In the genomic region with DNA sequence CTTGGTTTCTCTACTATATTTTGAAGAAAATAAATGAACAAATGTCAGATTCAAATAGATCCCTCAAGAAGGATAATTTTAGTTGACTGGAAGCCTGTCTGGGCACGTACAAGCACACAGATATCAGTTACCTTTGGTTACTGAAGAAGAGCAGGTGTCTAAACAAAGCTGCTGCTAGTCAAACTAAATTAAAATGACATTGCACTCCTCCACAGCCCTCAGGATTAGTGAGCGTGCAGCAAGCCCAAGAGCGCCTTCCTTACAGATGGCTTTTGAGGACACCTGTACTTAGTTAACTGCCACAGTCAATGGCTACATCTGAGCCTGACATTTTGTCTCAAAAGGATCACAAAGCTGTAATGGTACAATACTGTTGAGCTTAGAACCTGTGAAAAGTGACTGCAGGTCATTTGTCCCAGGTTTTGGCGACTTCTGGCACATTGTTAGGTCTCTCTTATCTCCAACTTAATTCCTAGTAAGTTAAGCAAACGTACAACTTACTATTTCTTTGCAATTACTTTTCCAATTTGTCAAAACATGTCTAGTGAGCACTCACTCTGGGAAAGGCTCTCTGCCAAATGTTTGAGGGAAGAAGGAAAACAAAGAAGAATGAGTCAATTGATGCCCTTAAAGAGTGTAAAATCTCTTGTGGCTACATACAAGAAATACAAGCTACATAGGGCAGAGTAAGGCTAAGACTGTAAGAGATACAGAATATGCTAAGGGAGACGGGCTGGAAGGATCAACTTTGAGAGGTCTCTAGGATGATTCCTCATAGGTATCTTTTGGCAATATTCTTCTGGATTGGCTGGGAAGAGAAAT, we compare ENCODE assay signal across 1 cellular context.
TF ChIP-seq lines count a peak whose summit lies in the region.

No MANE protein-coding gene starts in this region.

TF ChIP-seq in HepG2, 621 proteins besides CTCF, POLR2A, EP300 and RAD21 (continued from another document):
- TF ChIP-seq, protein P1, sequence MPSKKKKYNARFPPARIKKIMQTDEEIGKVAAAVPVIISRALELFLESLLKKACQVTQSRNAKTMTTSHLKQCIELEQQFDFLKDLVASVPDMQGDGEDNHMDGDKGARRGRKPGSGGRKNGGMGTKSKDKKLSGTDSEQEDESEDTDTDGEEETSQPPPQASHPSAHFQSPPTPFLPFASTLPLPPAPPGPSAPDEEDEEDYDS (CRISPR knock-in tag; IDR thresholded peaks at IDR 0.05), result no peak
- TF ChIP-seq ZZZ3 (CRISPR knock-in tag; IDR thresholded peaks at IDR 0.05; ENCODE audit: borderline replicate concordance) (no peak), NCOA5 (CRISPR knock-in tag; IDR thresholded peaks at IDR 0.05) (no peak), PHF20 (CRISPR knock-in tag; IDR thresholded peaks at IDR 0.05) (no peak), HNF4A (CRISPR knock-in tag; IDR thresholded peaks at IDR 0.05) (no peak), SMC3 (IDR thresholded peaks at IDR 0.05; ENCODE audit: low read length) (no peak), NR2C2 (CRISPR knock-in tag; IDR thresholded peaks at IDR 0.05; ENCODE audit: borderline replicate concordance) (no peak), ZNF44 (CRISPR knock-in tag; IDR thresholded peaks at IDR 0.05) (no peak), ZNF672 (CRISPR knock-in tag; IDR thresholded peaks at IDR 0.05) (no peak), ZNF431 (CRISPR knock-in tag; IDR thresholded peaks at IDR 0.05; ENCODE audit: borderline replicate concordance, low read depth) (no peak), NR3C1 (CRISPR knock-in tag; IDR thresholded peaks at IDR 0.05) (no peak), DMAP1 (CRISPR knock-in tag; IDR thresholded peaks at IDR 0.05) (no peak), LCORL (IDR thresholded peaks at IDR 0.05) (no peak), LCORL (CRISPR knock-in tag; IDR thresholded peaks at IDR 0.05) (no peak)
- TF ChIP-seq, protein P2, sequence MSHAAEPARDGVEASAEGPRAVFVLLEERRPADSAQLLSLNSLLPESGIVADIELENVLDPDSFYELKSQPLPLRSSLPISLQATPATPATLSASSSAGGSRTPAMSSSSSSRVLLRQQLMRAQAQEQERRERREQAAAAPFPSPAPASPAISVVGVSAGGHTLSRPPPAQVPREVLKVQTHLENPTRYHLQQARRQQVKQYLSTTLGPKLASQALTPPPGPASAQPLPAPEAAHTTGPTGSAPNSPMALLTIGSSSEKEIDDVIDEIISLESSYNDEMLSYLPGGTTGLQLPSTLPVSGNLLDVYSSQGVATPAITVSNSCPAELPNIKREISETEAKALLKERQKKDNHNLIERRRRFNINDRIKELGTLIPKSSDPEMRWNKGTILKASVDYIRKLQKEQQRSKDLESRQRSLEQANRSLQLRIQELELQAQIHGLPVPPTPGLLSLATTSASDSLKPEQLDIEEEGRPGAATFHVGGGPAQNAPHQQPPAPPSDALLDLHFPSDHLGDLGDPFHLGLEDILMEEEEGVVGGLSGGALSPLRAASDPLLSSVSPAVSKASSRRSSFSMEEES (CRISPR knock-in tag; IDR thresholded peaks at IDR 0.05), result no peak
- TF ChIP-seq, protein P3, sequence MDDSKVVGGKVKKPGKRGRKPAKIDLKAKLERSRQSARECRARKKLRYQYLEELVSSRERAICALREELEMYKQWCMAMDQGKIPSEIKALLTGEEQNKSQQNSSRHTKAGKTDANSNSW (CRISPR knock-in tag; IDR thresholded peaks at IDR 0.05; ENCODE audit: borderline replicate concordance), result no peak
- TF ChIP-seq, protein P4, sequence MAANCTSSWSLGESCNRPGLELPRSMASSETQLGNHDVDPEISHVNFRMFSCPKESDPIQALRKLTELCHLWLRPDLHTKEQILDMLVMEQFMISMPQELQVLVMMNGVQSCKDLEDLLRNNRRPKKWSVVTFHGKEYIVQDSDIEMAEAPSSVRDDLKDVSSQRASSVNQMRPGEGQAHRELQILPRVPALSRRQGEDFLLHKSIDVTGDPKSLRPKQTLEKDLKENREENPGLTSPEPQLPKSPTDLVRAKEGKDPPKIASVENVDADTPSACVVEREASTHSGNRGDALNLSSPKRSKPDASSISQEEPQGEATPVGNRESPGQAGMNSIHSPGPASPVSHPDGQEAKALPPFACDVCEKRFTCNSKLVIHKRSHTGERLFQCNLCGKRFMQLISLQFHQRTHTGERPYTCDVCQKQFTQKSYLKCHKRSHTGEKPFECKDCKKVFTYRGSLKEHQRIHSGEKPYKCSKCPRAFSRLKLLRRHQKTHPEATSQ (CRISPR knock-in tag; IDR thresholded peaks at IDR 0.05; ENCODE audit: borderline replicate concordance), result no peak
- TF ChIP-seq, protein P5, sequence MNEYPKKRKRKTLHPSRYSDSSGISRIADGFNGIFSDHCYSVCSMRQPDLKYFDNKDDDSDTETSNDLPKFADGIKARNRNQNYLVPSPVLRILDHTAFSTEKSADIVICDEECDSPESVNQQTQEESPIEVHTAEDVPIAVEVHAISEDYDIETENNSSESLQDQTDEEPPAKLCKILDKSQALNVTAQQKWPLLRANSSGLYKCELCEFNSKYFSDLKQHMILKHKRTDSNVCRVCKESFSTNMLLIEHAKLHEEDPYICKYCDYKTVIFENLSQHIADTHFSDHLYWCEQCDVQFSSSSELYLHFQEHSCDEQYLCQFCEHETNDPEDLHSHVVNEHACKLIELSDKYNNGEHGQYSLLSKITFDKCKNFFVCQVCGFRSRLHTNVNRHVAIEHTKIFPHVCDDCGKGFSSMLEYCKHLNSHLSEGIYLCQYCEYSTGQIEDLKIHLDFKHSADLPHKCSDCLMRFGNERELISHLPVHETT (CRISPR knock-in tag; conservative IDR thresholded peaks at IDR 0.05), result no peak
- TF ChIP-seq, protein P6, sequence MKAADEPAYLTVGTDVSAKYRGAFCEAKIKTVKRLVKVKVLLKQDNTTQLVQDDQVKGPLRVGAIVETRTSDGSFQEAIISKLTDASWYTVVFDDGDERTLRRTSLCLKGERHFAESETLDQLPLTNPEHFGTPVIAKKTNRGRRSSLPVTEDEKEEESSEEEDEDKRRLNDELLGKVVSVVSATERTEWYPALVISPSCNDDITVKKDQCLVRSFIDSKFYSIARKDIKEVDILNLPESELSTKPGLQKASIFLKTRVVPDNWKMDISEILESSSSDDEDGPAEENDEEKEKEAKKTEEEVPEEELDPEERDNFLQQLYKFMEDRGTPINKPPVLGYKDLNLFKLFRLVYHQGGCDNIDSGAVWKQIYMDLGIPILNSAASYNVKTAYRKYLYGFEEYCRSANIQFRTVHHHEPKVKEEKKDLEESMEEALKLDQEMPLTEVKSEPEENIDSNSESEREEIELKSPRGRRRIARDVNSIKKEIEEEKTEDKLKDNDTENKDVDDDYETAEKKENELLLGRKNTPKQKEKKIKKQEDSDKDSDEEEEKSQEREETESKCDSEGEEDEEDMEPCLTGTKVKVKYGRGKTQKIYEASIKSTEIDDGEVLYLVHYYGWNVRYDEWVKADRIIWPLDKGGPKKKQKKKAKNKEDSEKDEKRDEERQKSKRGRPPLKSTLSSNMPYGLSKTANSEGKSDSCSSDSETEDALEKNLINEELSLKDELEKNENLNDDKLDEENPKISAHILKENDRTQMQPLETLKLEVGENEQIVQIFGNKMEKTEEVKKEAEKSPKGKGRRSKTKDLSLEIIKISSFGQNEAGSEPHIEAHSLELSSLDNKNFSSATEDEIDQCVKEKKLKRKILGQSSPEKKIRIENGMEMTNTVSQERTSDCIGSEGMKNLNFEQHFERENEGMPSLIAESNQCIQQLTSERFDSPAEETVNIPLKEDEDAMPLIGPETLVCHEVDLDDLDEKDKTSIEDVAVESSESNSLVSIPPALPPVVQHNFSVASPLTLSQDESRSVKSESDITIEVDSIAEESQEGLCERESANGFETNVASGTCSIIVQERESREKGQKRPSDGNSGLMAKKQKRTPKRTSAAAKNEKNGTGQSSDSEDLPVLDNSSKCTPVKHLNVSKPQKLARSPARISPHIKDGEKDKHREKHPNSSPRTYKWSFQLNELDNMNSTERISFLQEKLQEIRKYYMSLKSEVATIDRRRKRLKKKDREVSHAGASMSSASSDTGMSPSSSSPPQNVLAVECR (CRISPR knock-in tag; IDR thresholded peaks at IDR 0.05; ENCODE audit: borderline replicate concordance), result no peak
